Comparison of ENCODE assay signal across 26 cellular contexts in genomic region chr20:59191756-59192532, GRCh38. TPM values are rescaled to one million over a fixed set of nuclear protein-coding genes. Genes with fewer than 3 reads are reported as not detected.
"Had no signal": no experiment of that assay in that cellular context is flagged by ENCODE, and none has a peak within 500 bp of the region (broad histone marks: within the 10 kb centered on the region; RNA-seq: fewer than 3 reads in every experiment).

No MANE protein-coding gene starts in this region.

- H3K27ac ChIP-seq: KMS-11, SJSA1 had no signal

- H3K4me1 ChIP-seq: SJSA1 had no signal

- H3K9ac ChIP-seq: KMS-11 had no signal

- H3K4me3 Mint-ChIP-seq: activated CD8-positive, alpha-beta T cell treated with anti-CD3 and anti-CD28 coated beads, Interleukin-2, amount 10 ng/mL, durations not matched to agents 7 days and 5 days; activated T-cell treated with anti-CD3 and anti-CD28 coated beads, Interleukin-2, amount 50 U/mL, for 4 hours had no signal

- H3K4me3 ChIP-seq: SJSA1 had no signal

- DNase-seq: activated CD4-positive, alpha-beta T cell treated with anti-CD3 and anti-CD28 coated beads for 48 hours; activated CD4-positive, alpha-beta T cell treated with anti-CD3 and anti-CD28 coated beads, Interleukin-2, amount 50 U/mL, for 4 hours; activated CD4-positive, CD25-positive, alpha-beta regulatory T cell treated with anti-CD3 and anti-CD28 coated beads, Interleukin-2, amount 50 U/mL, for 72 hours; activated CD8-positive, alpha-beta T cell treated with anti-CD3 and anti-CD28 coated beads, Interleukin-2, amount 10 ng/mL, durations not matched to agents 7 days and 5 days; activated effector memory CD4-positive, alpha-beta T cell treated with anti-CD3 and anti-CD28 coated beads, Interleukin-2, amount 50 U/mL, for 16 hours; activated naive CD4-positive, alpha-beta T cell treated with Interleukin-2 at 50 U/mL for 16 hours; activated T-cell treated with anti-CD3 and anti-CD28 coated beads, Interleukin-2, amount 50 U/mL, for 4 hours; anterior cingulate cortex; NCI-H1092; NCI-H1417 treated with DMSO at 0.1 percent for 48 hours; NCI-H1694; NCI-H2029; NCI-H2107; NCI-H2171 treated with DMSO at 0.1 percent for 48 hours; NCI-H226; NCI-H774; NK-92 treated with Interleukin-12 subunit alpha and Interleukin-12 subunit beta, amount 100 ng/mL, for 24 hours; OCI-M1; RPMI8226; SHP77; SW 1271 had no signal

- H3K9me3 Mint-ChIP-seq: activated naive CD4-positive, alpha-beta T cell treated with anti-CD3 and anti-CD28 coated beads, Interleukin-2, amount 50 U/mL, for 72 hours; activated T-cell treated with anti-CD3 and anti-CD28 coated beads, Interleukin-2, amount 50 U/mL, for 4 hours had no signal

- H3K9me3 ChIP-seq: SJSA1 had no signal

- H3K36me3 ChIP-seq: SJSA1 had no signal

- H3K36me3 Mint-ChIP-seq: activated naive CD4-positive, alpha-beta T cell treated with anti-CD3 and anti-CD28 coated beads, Interleukin-2, amount 50 U/mL, for 72 hours had no signal

- H3K27ac Mint-ChIP-seq: activated CD8-positive, alpha-beta T cell treated with anti-CD3 and anti-CD28 coated beads, Interleukin-2, amount 10 ng/mL, durations not matched to agents 7 days and 5 days had no signal

- H3K4me2 ChIP-seq: KMS-11 had no signal

- ATAC-seq: activated CD8-positive, alpha-beta T cell treated with anti-CD3 and anti-CD28 coated beads, Interleukin-2, amount 10 ng/mL, durations not matched to agents 7 days and 5 days; activated naive CD4-positive, alpha-beta T cell treated with anti-CD3 and anti-CD28 coated beads, Interleukin-2, amount 50 U/mL, for 72 hours; activated T-cell treated with anti-CD3 and anti-CD28 coated beads, Interleukin-2, amount 50 U/mL, for 4 hours; SK-N-SH treated with all-trans-retinoic acid at 6 μM for 48 hours had no signal

RNA-seq across cellular contexts. Expression of gene ZNF831, which starts 28.3 kb away (rescaled TPM):
- total RNA-seq: MCF 10A, SJSA1 had no signal
